13 cellular contexts compared by ENCODE assay signal in genomic region chr20:63518351-63518861, GRCh38. TPM values are rescaled to one million over a fixed set of nuclear protein-coding genes. Genes with fewer than 3 reads are reported as not detected.
A peak's percentile ranks its signal among the peaks of the same experiment; 100 is the strongest.
DNase-seq lines count a peak whose midpoint lies in the region; ATAC-seq and TF ChIP-seq lines count a peak whose summit lies in the region.
"Had no signal": no experiment of that assay in that cellular context is flagged by ENCODE, and none has a peak within 500 bp of the region (broad histone marks: within the 10 kb centered on the region; RNA-seq: fewer than 3 reads in every experiment).

No MANE protein-coding gene starts in this region.

- in situ Hi-C loops in astrocyte of the cerebellum (cut with HindIII; ENCODE audit: low sequenced_read_pairs) = no loop called here

- H3K9me3 ChIP-seq in BE2C (peaks cover 4% of the 10 kb centered on the region; the same call in 1 of the 2 replicates), Caco-2 (peaks cover 11% of the 10 kb centered on the region)

- H3K4me3 ChIP-seq in BE2C (ENCODE audit: low read depth, low read length) (no peak overlapping the region), Caco-2 (ENCODE audit: low read depth, low read length) (no peak overlapping the region), astrocyte of the cerebellum (ENCODE audit: low read depth, low read length) (no peak overlapping the region)
- H3K4me3 ChIP-seq: mucosa of descending colon had no signal

- H3K27ac Mint-ChIP-seq in Caco-2 (ENCODE audit: unreplicated experiment) (no peak overlapping the region), mesothelial cell of epicardium (no peak overlapping the region)

- H3K27me3 Mint-ChIP-seq in Caco-2 (ENCODE audit: insufficient read depth, unreplicated experiment) (no peaks in the 10 kb centered on the region), mesothelial cell of epicardium (ENCODE audit: low read depth) (peaks cover 14% of the 10 kb centered on the region)

- H3K36me3 Mint-ChIP-seq in Caco-2 (ENCODE audit: insufficient read depth, unreplicated experiment) = peaks cover 43% of the 10 kb centered on the region
- peaks cover 10% of the 10 kb centered on the region for H3K36me3 Mint-ChIP-seq in mesothelial cell of epicardium

- no TSS peak for BruUV-seq in Caco-2 (replicated peaks; lab: Mats Ljungman, UMichigan)

- H3K27me3 ChIP-seq in BE2C (no peaks in the 10 kb centered on the region), Caco-2 (replicated peaks; ENCODE audit: control insufficient read depth, insufficient read depth, low read length) (no peaks in the 10 kb centered on the region)

- intact Hi-C loops in Caco-2 (cut with micrococcal nuclease; ENCODE audit: unreplicated experiment) = no loop called here

- DNase-seq in BE2C (peak; percentile 41), Caco-2 (no peak), astrocyte of the cerebellum (ENCODE audit: low read depth) (no peak), mesothelial cell of epicardium (ENCODE audit: low spot score in 2 of 2, unreplicated experiment in 2 of 2) (peak in 1 of 2 experiments; percentile 13), hypothalamus (lab: John Stamatoyannopoulos, UW) (no peak), HK-2 (ENCODE audit: unreplicated experiment) (no peak)
- DNase-seq: activated CD4-positive, alpha-beta memory T cell treated with anti-CD3 and anti-CD28 coated beads, Interleukin-2, amount 10 ng/mL, durations not matched to agents 7 days and 5 days; NCI-H1436; NCI-H510A had no signal

- H3K4me3 Mint-ChIP-seq in Caco-2 (ENCODE audit: unreplicated experiment) (peak overlapping the region; percentile 92), mesothelial cell of epicardium (peak overlapping the region; percentile 67)

- H3K9me3 Mint-ChIP-seq in Caco-2 (ENCODE audit: unreplicated experiment) = no peaks in the 10 kb centered on the region
- peaks cover 2% of the 10 kb centered on the region for H3K9me3 Mint-ChIP-seq in mesothelial cell of epicardium

- POLR2A ChIA-PET in Caco-2 (lab: Charles Lee) = interaction anchor here (0.6 kb wide), 1 partner anchor 8 kb away, joined by 3 read pairs; no protein-coding TSS in a partner anchor

- H3K4me1 Mint-ChIP-seq in Caco-2 (ENCODE audit: low read depth, unreplicated experiment) (no peaks in the 10 kb centered on the region), mesothelial cell of epicardium (peaks cover 17% of the 10 kb centered on the region)

- CTCF ChIA-PET in Caco-2 (lab: Charles Lee) = interaction anchor here (0.6 kb wide), 1 partner anchor 50 kb away, joined by 3 read pairs; no protein-coding TSS in a partner anchor

- H3K4me1 ChIP-seq in BE2C (no peaks in the 10 kb centered on the region), Caco-2 (peaks cover 14% of the 10 kb centered on the region)

- peak; percentile 26 for TF ChIP-seq CTCF in BE2C (IDR thresholded peaks at IDR 0.05; ENCODE audit: low read depth, low read length)
- TF ChIP-seq CTCF in Caco-2 (IDR thresholded peaks at IDR 0.05; ENCODE audit: insufficient read depth in 1 of 2, low read depth in 1 of 2, low read length in 1 of 2, severe bottlenecking in 1 of 2, unreplicated experiment in 1 of 2) = no peak
- TF ChIP-seq CTCF in astrocyte of the cerebellum (IDR thresholded peaks at IDR 0.05; ENCODE audit: low read depth, low read length, missing control alignments) = peak; percentile 23
- no peak for TF ChIP-seq CTCF in mesothelial cell of epicardium (IDR thresholded peaks at IDR 0.05; ENCODE audit: unreplicated experiment)

- no peak for ATAC-seq in GM18867 (IDR thresholded peaks at IDR 0.05; ENCODE audit: unreplicated experiment)
- no peak for ATAC-seq in GM18520 (IDR thresholded peaks at IDR 0.05; ENCODE audit: unreplicated experiment)
- ATAC-seq: mucosa of descending colon had no signal

- H3K36me3 ChIP-seq in BE2C = peaks cover 19% of the 10 kb centered on the region
- peaks cover 17% of the 10 kb centered on the region for H3K36me3 ChIP-seq in Caco-2 (ENCODE audit: control insufficient read depth, insufficient read depth, low read length)

RNA-seq across cellular contexts. Expression of gene PPDPF, which starts 2.2 kb away (rescaled TPM):
- polyA plus RNA-seq in BE2C (2012; ENCODE audit: insufficient read depth, insufficient read length, low read depth) = 447 TPM
- total RNA-seq in Caco-2 (2022) (511 and 634 TPM in 2 replicates), mesothelial cell of epicardium (258 to 271 TPM (median 269 TPM) in 3 replicates)

RNA-seq across cellular contexts. Expression of gene PTK6, which starts 18.8 kb away (rescaled TPM):
- 1.2 TPM for polyA plus RNA-seq in BE2C (2012; ENCODE audit: insufficient read depth, insufficient read length, low read depth)
- 0.42 and 0.64 TPM in 2 replicates for total RNA-seq in Caco-2 (2022)
- 0.11 to 0.18 TPM in 2 of 3 replicates, not detected in the other for total RNA-seq in mesothelial cell of epicardium

RNA-seq across cellular contexts. Expression of gene EEF1A2, which starts 19.5 kb away (rescaled TPM):
- 3,079 TPM for polyA plus RNA-seq in BE2C (2012; ENCODE audit: insufficient read depth, insufficient read length, low read depth)
- total RNA-seq in Caco-2 (2022) (25.2 and 32.0 TPM in 2 replicates), mesothelial cell of epicardium (14.4 to 15.6 TPM (median 14.6 TPM) in 3 replicates)

RNA-seq across cellular contexts. Expression of gene SRMS, which starts 29.1 kb away (rescaled TPM):
- not detected for polyA plus RNA-seq in BE2C (2012; ENCODE audit: insufficient read depth, insufficient read length, low read depth)
- not detected in 2 replicates for total RNA-seq in Caco-2 (2022)
- total RNA-seq in mesothelial cell of epicardium = not detected in 3 replicates
- total RNA-seq: activated CD4-positive, alpha-beta memory T cell treated with anti-CD3 and anti-CD28 coated beads, Interleukin-2, amount 10 ng/mL, durations not matched to agents 7 days and 5 days; renal cortical epithelial cell had no signal

RNA-seq across cellular contexts. Expression of gene FNDC11, which starts 35.6 kb away (rescaled TPM):
- polyA plus RNA-seq in BE2C (2012; ENCODE audit: insufficient read depth, insufficient read length, low read depth) = not detected
- total RNA-seq in Caco-2 (2022) (0.39 TPM in 1 of 2 replicates, not detected in the other), mesothelial cell of epicardium (0.86 to 1.4 TPM (median 1.1 TPM) in 3 replicates)

Comparison
In these comparisons a context has a peak if more than half of its experiments do, and no peak if none do; other contexts are left out.
1. CTCF ChIP-seq: peak in BE2C (single experiment) and astrocyte of the cerebellum (single experiment); none in Caco-2 (0 of 2) and mesothelial cell of epicardium (single experiment).